ENCODE assay signal across 1 cellular context in the genomic region with DNA sequence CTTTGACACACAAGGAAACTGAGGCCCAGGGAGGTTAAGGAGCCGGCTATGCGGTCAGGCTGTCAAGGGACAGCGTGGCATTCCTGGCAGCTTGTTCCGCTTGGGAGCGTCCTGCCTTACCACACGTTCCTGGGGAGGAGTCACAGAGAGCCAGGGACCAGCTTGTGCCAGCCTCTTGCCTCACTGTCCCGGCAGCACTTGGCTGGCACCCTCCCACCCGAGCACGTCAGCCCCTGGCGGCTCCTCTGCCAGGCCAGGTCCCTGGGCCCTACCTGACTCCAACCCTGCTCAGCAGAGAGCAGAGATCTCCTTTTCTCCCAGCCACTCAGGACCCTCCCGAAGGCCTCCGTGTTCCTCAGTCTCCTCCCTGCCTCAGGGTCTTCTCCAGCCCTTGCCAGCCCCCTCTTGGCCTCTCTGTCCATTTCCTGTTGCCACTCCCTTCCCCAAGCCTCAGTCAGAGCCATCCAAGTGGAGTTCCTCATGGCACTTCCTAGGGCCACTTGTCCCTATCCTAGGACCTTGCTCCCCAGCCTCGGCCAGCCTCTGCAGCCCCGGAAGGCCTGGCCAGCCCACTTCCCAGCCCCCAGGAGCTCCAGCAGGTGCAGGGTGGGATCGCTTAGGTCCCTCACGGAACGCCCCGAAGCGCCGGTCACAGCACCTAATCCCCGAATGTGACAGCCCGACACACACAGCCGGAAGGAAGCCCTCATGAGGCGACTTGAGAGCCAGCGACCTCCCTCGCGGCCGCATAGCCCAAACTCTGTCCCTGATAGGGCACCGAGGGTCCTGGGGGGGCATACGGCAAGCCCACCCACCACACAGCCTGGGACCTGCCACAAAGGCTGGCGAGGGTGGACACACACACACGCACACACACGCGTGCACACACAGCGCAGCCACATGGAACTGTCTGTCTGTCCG.
TF ChIP-seq lines count a peak whose summit lies in the region.

No MANE protein-coding gene starts in this region.

TF ChIP-seq in liver, 16 proteins besides CTCF, POLR2A, EP300 and RAD21:
- TF ChIP-seq, protein P1, sequence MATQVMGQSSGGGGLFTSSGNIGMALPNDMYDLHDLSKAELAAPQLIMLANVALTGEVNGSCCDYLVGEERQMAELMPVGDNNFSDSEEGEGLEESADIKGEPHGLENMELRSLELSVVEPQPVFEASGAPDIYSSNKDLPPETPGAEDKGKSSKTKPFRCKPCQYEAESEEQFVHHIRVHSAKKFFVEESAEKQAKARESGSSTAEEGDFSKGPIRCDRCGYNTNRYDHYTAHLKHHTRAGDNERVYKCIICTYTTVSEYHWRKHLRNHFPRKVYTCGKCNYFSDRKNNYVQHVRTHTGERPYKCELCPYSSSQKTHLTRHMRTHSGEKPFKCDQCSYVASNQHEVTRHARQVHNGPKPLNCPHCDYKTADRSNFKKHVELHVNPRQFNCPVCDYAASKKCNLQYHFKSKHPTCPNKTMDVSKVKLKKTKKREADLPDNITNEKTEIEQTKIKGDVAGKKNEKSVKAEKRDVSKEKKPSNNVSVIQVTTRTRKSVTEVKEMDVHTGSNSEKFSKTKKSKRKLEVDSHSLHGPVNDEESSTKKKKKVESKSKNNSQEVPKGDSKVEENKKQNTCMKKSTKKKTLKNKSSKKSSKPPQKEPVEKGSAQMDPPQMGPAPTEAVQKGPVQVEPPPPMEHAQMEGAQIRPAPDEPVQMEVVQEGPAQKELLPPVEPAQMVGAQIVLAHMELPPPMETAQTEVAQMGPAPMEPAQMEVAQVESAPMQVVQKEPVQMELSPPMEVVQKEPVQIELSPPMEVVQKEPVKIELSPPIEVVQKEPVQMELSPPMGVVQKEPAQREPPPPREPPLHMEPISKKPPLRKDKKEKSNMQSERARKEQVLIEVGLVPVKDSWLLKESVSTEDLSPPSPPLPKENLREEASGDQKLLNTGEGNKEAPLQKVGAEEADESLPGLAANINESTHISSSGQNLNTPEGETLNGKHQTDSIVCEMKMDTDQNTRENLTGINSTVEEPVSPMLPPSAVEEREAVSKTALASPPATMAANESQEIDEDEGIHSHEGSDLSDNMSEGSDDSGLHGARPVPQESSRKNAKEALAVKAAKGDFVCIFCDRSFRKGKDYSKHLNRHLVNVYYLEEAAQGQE (IDR thresholded peaks at IDR 0.05) = no peak
- TF ChIP-seq, protein P2, sequence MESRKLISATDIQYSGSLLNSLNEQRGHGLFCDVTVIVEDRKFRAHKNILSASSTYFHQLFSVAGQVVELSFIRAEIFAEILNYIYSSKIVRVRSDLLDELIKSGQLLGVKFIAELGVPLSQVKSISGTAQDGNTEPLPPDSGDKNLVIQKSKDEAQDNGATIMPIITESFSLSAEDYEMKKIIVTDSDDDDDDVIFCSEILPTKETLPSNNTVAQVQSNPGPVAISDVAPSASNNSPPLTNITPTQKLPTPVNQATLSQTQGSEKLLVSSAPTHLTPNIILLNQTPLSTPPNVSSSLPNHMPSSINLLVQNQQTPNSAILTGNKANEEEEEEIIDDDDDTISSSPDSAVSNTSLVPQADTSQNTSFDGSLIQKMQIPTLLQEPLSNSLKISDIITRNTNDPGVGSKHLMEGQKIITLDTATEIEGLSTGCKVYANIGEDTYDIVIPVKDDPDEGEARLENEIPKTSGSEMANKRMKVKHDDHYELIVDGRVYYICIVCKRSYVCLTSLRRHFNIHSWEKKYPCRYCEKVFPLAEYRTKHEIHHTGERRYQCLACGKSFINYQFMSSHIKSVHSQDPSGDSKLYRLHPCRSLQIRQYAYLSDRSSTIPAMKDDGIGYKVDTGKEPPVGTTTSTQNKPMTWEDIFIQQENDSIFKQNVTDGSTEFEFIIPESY (IDR thresholded peaks at IDR 0.05) = no peak
- TF ChIP-seq, protein P3, sequence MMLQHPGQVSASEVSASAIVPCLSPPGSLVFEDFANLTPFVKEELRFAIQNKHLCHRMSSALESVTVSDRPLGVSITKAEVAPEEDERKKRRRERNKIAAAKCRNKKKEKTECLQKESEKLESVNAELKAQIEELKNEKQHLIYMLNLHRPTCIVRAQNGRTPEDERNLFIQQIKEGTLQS (IDR thresholded peaks at IDR 0.05) = no peak
- peak; percentile 72 to 87 for TF ChIP-seq RXRA (IDR thresholded peaks at IDR 0.05)
- TF ChIP-seq HNF4A (conservative IDR thresholded peaks at IDR 0.05) = peak; percentile 47 to 68
- no peak for TF ChIP-seq TAF1 (conservative IDR thresholded peaks at IDR 0.05)
- TF ChIP-seq HNF4G (IDR thresholded peaks at IDR 0.05) = no peak
- TF ChIP-seq NR2F2 (IDR thresholded peaks at IDR 0.05) = no peak
- peak; percentile 60 for TF ChIP-seq SP1 (IDR thresholded peaks at IDR 0.05)
- TF ChIP-seq EGR1 (IDR thresholded peaks at IDR 0.05; ENCODE audit: low read depth in 2 of 2) = no peak
- TF ChIP-seq YY1 (IDR thresholded peaks at IDR 0.05) = no peak
